13 cellular contexts compared by ENCODE assay signal in genomic region chr15:63015618-63016017, GRCh38. TPM values are rescaled to one million over a fixed set of nuclear protein-coding genes. Genes with fewer than 3 reads are reported as not detected.
DNase-seq lines count a peak whose midpoint lies in the region; ATAC-seq and TF ChIP-seq lines count a peak whose summit lies in the region.
"Had no signal": no experiment of that assay in that cellular context is flagged by ENCODE, and none has a peak within 500 bp of the region (broad histone marks: within the 10 kb centered on the region; RNA-seq: fewer than 3 reads in every experiment).

No MANE protein-coding gene starts in this region.

- no peak for TF ChIP-seq RAD21 in liver (IDR thresholded peaks at IDR 0.05)

- DNase-seq in stimulated activated naive CD8-positive, alpha-beta T cell treated with anti-CD3 and anti-CD28 coated beads, Interleukin-15, amount 100 ng/mL, for 72 hours = no peak
- DNase-seq in stimulated activated naive CD8-positive, alpha-beta T cell treated with anti-CD3 and anti-CD28 coated beads, Interleukin-15, Interleukin-2, amounts not matched to agents 100 U/mL and 50 U/mL, for 24 hours = no peak
- DNase-seq in chondrocyte (ENCODE audit: low spot score) (no peak), dorsolateral prefrontal cortex (no peak), DMS153 (lab: John Stamatoyannopoulos, UW) (no peak), HEK293T (ENCODE audit: extremely low spot score) (no peak)
- DNase-seq: hippocampal formation, NCI-H1105 had no signal

- peak overlapping the region in 1 of 2 donors; percentile 12 for H3K27ac Mint-ChIP-seq in stimulated activated naive CD8-positive, alpha-beta T cell treated with anti-CD3 and anti-CD28 coated beads, Interleukin-15, amount 100 ng/mL, for 72 hours
- peak overlapping the region; percentile 80 for H3K27ac Mint-ChIP-seq in chondrocyte (ENCODE audit: unreplicated experiment)
- H3K27ac Mint-ChIP-seq: activated T-helper 2 cell treated with anti-CD3 and anti-CD28 coated beads, Interferon-gamma antibody, Interleukin-2, Interleukin-4, amounts not matched to agents 10 μg/mL and 5 μg/mL and 100 μg/mL, durations not matched to agents 14 hours and 24 hours and 36 hours; progenitor cell of endocrine pancreas had no signal

- H3K4me1 ChIP-seq in liver (ENCODE audit: control insufficient read depth in 4 of 4, insufficient read depth in 4 of 4, low read length in 3 of 4) = peaks cover 4 to 27% (median 23%) of the 10 kb centered on the region in 4 donors

- peak; percentile 64 for ATAC-seq in stimulated activated naive CD8-positive, alpha-beta T cell treated with anti-CD3 and anti-CD28 coated beads, Interleukin-15, amount 100 ng/mL, for 72 hours
- no peak for ATAC-seq in stimulated activated naive CD8-positive, alpha-beta T cell treated with anti-CD3 and anti-CD28 coated beads, Interleukin-15, Interleukin-2, amounts not matched to agents 100 U/mL and 50 U/mL, for 24 hours
- no peak for ATAC-seq in HG02970 (IDR thresholded peaks at IDR 0.05; ENCODE audit: low FRiP score, unreplicated experiment)

- H3K27me3 ChIP-seq in liver (ENCODE audit: control insufficient read depth in 4 of 4, insufficient read depth in 4 of 4, low read length in 3 of 4) (no peaks in the 10 kb centered on the region), dorsolateral prefrontal cortex (no peaks in the 10 kb centered on the region)

- H3K4me3 Mint-ChIP-seq in stimulated activated naive CD8-positive, alpha-beta T cell treated with anti-CD3 and anti-CD28 coated beads, Interleukin-15, amount 100 ng/mL, for 72 hours = no peak overlapping the region
- H3K4me3 Mint-ChIP-seq in chondrocyte (ENCODE audit: unreplicated experiment) = no peak overlapping the region
- H3K4me3 Mint-ChIP-seq: CD4-positive, CD25-positive, alpha-beta regulatory T cell had no signal

- H3K9me3 Mint-ChIP-seq in stimulated activated naive CD8-positive, alpha-beta T cell treated with anti-CD3 and anti-CD28 coated beads, Interleukin-15, amount 100 ng/mL, for 72 hours = no peaks in the 10 kb centered on the region
- peaks cover 4% of the 10 kb centered on the region for H3K9me3 Mint-ChIP-seq in chondrocyte (ENCODE audit: low read depth)
- H3K9me3 Mint-ChIP-seq: activated T-helper 2 cell treated with anti-CD3 and anti-CD28 coated beads, Interferon-gamma antibody, Interleukin-2, Interleukin-4, amounts not matched to agents 10 μg/mL and 5 μg/mL and 100 μg/mL, durations not matched to agents 14 hours and 24 hours and 36 hours; CD4-positive, CD25-positive, alpha-beta regulatory T cell had no signal

- intact Hi-C loops in dorsolateral prefrontal cortex (cut with DNase I) = no loop called here

- no peak overlapping the region for H3K9ac ChIP-seq in liver (ENCODE audit: low read depth in 1 of 2, low read length in 2 of 2)

- TF ChIP-seq CTCF in chondrocyte (IDR thresholded peaks at IDR 0.05) = no peak
- no peak for TF ChIP-seq CTCF in liver (IDR thresholded peaks at IDR 0.05; ENCODE audit: low read depth, low read length, missing input control)
- no peak for TF ChIP-seq CTCF in dorsolateral prefrontal cortex (IDR thresholded peaks at IDR 0.05 in 54 of 56, conservative IDR thresholded peaks at IDR 0.05 in 2 of 56; ENCODE audit: low read depth in 1 of 56, partially characterized antibody in 56 of 56)

- no peaks in the 10 kb centered on the region for H3K27me3 Mint-ChIP-seq in stimulated activated naive CD8-positive, alpha-beta T cell treated with anti-CD3 and anti-CD28 coated beads, Interleukin-15, amount 100 ng/mL, for 72 hours
- H3K27me3 Mint-ChIP-seq in chondrocyte (ENCODE audit: low read depth) = no peaks in the 10 kb centered on the region
- H3K27me3 Mint-ChIP-seq: progenitor cell of endocrine pancreas had no signal

- no peaks in the 10 kb centered on the region for H3K36me3 ChIP-seq in liver (ENCODE audit: control insufficient read depth in 4 of 4, insufficient read depth in 3 of 4, low read depth in 1 of 4, low read length in 3 of 4)

- peaks cover 9% of the 10 kb centered on the region for H3K4me1 Mint-ChIP-seq in stimulated activated naive CD8-positive, alpha-beta T cell treated with anti-CD3 and anti-CD28 coated beads, Interleukin-15, amount 100 ng/mL, for 72 hours
- peaks cover 75% of the 10 kb centered on the region for H3K4me1 Mint-ChIP-seq in chondrocyte (ENCODE audit: low read depth)

- no peak overlapping the region for H3K4me3 ChIP-seq in liver (ENCODE audit: low read depth in 1 of 3, low read length in 3 of 3)
- H3K4me3 ChIP-seq in dorsolateral prefrontal cortex = no peak overlapping the region

- no peaks in the 10 kb centered on the region for H3K9me3 ChIP-seq in liver (ENCODE audit: control insufficient read depth in 4 of 4, low read length in 3 of 4)

- CTCF ChIA-PET in HEK293T (lab: Yijun Ruan, JAX) = no interaction called here

- H3K27ac ChIP-seq in liver (ENCODE audit: low read depth in 1 of 2, low read length in 2 of 2) (peak overlapping the region; percentile 53 to 80), dorsolateral prefrontal cortex (no peak overlapping the region)

- no peaks in the 10 kb centered on the region for H3K36me3 Mint-ChIP-seq in chondrocyte (ENCODE audit: low read depth)
- H3K36me3 Mint-ChIP-seq: CD4-positive, CD25-positive, alpha-beta regulatory T cell had no signal

- 18% methylated on average over 1 of the region's 1 CpG for WGBS in liver

- POLR2A ChIA-PET in HEK293T (lab: Yijun Ruan, JAX) = no interaction called here

TF ChIP-seq in liver, 16 proteins besides CTCF, POLR2A, EP300 and RAD21 (continues in another document):
- TF ChIP-seq HNF4A (conservative IDR thresholded peaks at IDR 0.05) (peak; percentile 94), ZBTB33 (IDR thresholded peaks at IDR 0.05) (no peak), GABPA (IDR thresholded peaks at IDR 0.05 in 1 of 2, conservative IDR thresholded peaks at IDR 0.05 in 1 of 2) (no peak), JUND (IDR thresholded peaks at IDR 0.05) (peak; percentile 46 to 83), YY1 (IDR thresholded peaks at IDR 0.05) (peak; percentile 33), FOXA1 (IDR thresholded peaks at IDR 0.05) (no peak), SP1 (IDR thresholded peaks at IDR 0.05) (peak; percentile 63), TAF1 (conservative IDR thresholded peaks at IDR 0.05) (no peak), NR2F2 (IDR thresholded peaks at IDR 0.05) (peak; percentile 88), HNF4G (IDR thresholded peaks at IDR 0.05) (peak; percentile 56), MAX (IDR thresholded peaks at IDR 0.05) (peak; percentile 26), EGR1 (IDR thresholded peaks at IDR 0.05; ENCODE audit: low read depth in 2 of 2) (no peak)

TF ChIP-seq in HEK293T, 16 proteins besides CTCF, POLR2A, EP300 and RAD21:
- no peak for TF ChIP-seq ZNF384 (IDR thresholded peaks at IDR 0.05)
- TF ChIP-seq BHLHE40 (IDR thresholded peaks at IDR 0.05; ENCODE audit: borderline replicate concordance) = no peak
- no peak for TF ChIP-seq HDGF (IDR thresholded peaks at IDR 0.05; ENCODE audit: borderline replicate concordance)
- no peak for TF ChIP-seq TARDBP (IDR thresholded peaks at IDR 0.05)
- no peak for TF ChIP-seq SUZ12 (IDR thresholded peaks at IDR 0.05)
- TF ChIP-seq CTBP1 (IDR thresholded peaks at IDR 0.05; ENCODE audit: borderline replicate concordance) = no peak
- TF ChIP-seq FOXA1 (IDR thresholded peaks at IDR 0.05) = no peak
- TF ChIP-seq FOXK2 (IDR thresholded peaks at IDR 0.05) = no peak
- TF ChIP-seq ELF4 (IDR thresholded peaks at IDR 0.05) = no peak
- no peak for TF ChIP-seq ARNT (IDR thresholded peaks at IDR 0.05)
- no peak for TF ChIP-seq FOXM1 (IDR thresholded peaks at IDR 0.05; ENCODE audit: borderline replicate concordance)
- TF ChIP-seq, protein P1, sequence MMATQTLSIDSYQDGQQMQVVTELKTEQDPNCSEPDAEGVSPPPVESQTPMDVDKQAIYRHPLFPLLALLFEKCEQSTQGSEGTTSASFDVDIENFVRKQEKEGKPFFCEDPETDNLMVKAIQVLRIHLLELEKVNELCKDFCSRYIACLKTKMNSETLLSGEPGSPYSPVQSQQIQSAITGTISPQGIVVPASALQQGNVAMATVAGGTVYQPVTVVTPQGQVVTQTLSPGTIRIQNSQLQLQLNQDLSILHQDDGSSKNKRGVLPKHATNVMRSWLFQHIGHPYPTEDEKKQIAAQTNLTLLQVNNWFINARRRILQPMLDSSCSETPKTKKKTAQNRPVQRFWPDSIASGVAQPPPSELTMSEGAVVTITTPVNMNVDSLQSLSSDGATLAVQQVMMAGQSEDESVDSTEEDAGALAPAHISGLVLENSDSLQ (IDR thresholded peaks at IDR 0.05) = no peak
- TF ChIP-seq LEF1 (IDR thresholded peaks at IDR 0.05; ENCODE audit: borderline replicate concordance) = no peak
TF ChIP-seq in HEK293T: peak in this region for 0.

RNA-seq across cellular contexts. Expression of gene TPM1, which starts 26.9 kb away (rescaled TPM):
- total RNA-seq in chondrocyte (2,291 to 2,367 TPM (median 2,332 TPM) in 3 replicates), liver (100 to 1,000 TPM in 1 of 2 donors, 10 to 100 TPM in 1; 64.7 to 101 TPM), dorsolateral prefrontal cortex (100 to 1,000 TPM in 115 of 120 experiments, 10 to 100 TPM in 5; 59.9 to 249 (median 139) TPM)
- polyA plus RNA-seq in liver = 10 to 100 TPM; 69.6 to 73.3 TPM

Comparison
In these comparisons a context has a peak if more than half of its experiments do, and no peak if none do; other contexts are left out.
1. H3K27ac ChIP-seq: peak in liver (2 of 2); none in dorsolateral prefrontal cortex (0 of 59).